In the genomic region with DNA sequence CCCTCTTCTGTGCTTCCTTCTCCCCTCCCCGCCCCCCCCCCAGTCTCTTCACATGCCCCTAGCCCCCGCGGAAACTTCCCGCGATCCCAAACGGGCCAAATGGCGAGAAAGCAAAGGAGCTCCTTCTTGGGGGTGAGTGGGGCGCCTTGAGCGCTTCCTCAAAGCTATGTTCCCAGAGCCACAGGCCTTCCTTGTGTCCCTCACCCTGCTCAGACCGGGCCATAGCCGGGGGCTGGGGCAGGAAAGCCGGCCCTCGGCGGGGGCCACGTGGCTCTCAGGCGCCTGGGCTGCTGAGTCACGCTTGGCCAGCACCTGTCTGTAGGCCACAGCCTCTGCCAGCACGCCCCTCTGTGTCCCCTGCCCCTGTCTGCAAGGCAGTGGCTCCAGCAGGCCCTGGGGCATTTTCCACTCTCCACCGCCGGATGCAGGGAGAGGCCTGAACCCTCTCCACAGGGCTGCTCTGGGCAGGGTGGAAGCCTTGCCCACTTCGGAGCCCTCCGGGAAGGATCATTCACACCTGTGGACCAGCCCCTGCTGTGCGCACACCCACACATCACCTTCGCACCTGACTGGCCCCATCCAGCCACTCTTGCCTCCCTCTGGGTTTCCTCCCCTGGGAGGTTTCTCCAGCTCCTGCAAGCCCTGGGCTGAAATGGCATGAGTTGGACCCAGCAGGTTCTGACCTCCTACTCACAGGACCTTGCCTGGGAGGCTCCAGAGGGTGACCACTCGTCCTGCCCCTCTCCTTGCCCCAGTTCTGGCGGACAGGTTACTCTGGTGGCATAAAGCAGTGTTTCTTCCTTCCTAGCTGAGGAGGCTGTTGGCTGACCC, we compare ENCODE assay signal across 8 cellular contexts. TPM values are rescaled to one million over a fixed set of nuclear protein-coding genes. Genes with fewer than 3 reads are reported as not detected.
DNase-seq lines count a peak whose midpoint lies in the region; ATAC-seq and TF ChIP-seq lines count a peak whose summit lies in the region.

No MANE protein-coding gene starts in this region.

- 56% methylated on average over 6 of the region's 26 CpGs for WGBS in esophagus muscularis mucosa
- WGBS in thyroid gland, 2 donors = 20 to 21% methylated on average over 7 to 13 of the region's 26 CpGs

- no peaks in the 10 kb centered on the region for H3K27me3 Mint-ChIP-seq in activated CD8-positive, alpha-beta T cell treated with anti-CD3 and anti-CD28 coated beads for 36 hours

- no peak for TF ChIP-seq CTCF in activated CD8-positive, alpha-beta T cell treated with anti-CD3 and anti-CD28 coated beads for 36 hours (IDR thresholded peaks at IDR 0.05)
- TF ChIP-seq CTCF in esophagus muscularis mucosa (IDR thresholded peaks at IDR 0.05) (no peak), thyroid gland (IDR thresholded peaks at IDR 0.05) (no peak)

- TF ChIP-seq POLR2A in esophagus muscularis mucosa (IDR thresholded peaks at IDR 0.05; ENCODE audit: low read depth) (no peak), thyroid gland (IDR thresholded peaks at IDR 0.05) (peak in 1 of 2 donors; percentile 3)

- peaks cover 25% of the 10 kb centered on the region for H3K36me3 Mint-ChIP-seq in activated CD8-positive, alpha-beta T cell treated with anti-CD3 and anti-CD28 coated beads for 36 hours (ENCODE audit: low read depth)

- intact Hi-C loops in activated CD8-positive, alpha-beta T cell treated with anti-CD3 and anti-CD28 coated beads for 36 hours (cut with micrococcal nuclease) = no loop called here
- intact Hi-C loops in esophagus muscularis mucosa (cut with DNase I) = loop anchor here (5.0 kb wide), 1 partner anchor 38 kb away; a partner anchor contains a TSS
- intact Hi-C loops in thyroid gland (cut with DNase I) = no loop called here

- H3K27ac Mint-ChIP-seq in activated CD8-positive, alpha-beta T cell treated with anti-CD3 and anti-CD28 coated beads for 36 hours = peak overlapping the region; percentile 92

- H3K4me3 ChIP-seq in esophagus muscularis mucosa = peak overlapping the region; percentile 93 to 100 (median 96)
- peak overlapping the region in 1 of 3 donors; percentile 100 for H3K4me3 ChIP-seq in thyroid gland (replicated peaks in 1 of 3)

- peak overlapping the region; percentile 94 for H3K4me3 Mint-ChIP-seq in activated CD8-positive, alpha-beta T cell treated with anti-CD3 and anti-CD28 coated beads for 36 hours

- H3K4me1 Mint-ChIP-seq in activated CD8-positive, alpha-beta T cell treated with anti-CD3 and anti-CD28 coated beads for 36 hours (ENCODE audit: low read depth) = peaks cover 40% of the 10 kb centered on the region

- peaks cover 56 to 73% (median 71%) of the 10 kb centered on the region in 4 donors for H3K4me1 ChIP-seq in esophagus muscularis mucosa
- peaks cover 55 to 63% of the 10 kb centered on the region in 2 donors for H3K4me1 ChIP-seq in thyroid gland

- DNase-seq in 8988T (peak; percentile 67), GM04504 (ENCODE audit: low read depth) (peak; percentile 46), LHCN-M2 (ENCODE audit: low read depth) (peak; percentile 80), esophagus muscularis mucosa (ENCODE audit: extremely low spot score) (no peak), myocyte (ENCODE audit: low read depth) (peak; percentile 90), thyroid gland (peak; percentile 84 to 86)
- peak; percentile 68 for DNase-seq in activated CD8-positive, alpha-beta T cell treated with anti-CD3 and anti-CD28 coated beads for 36 hours

- H3K9me3 ChIP-seq in esophagus muscularis mucosa (no peaks in the 10 kb centered on the region), thyroid gland (no peaks in the 10 kb centered on the region)

- H3K36me3 ChIP-seq in esophagus muscularis mucosa (peaks cover 12 to 27% (median 23%) of the 10 kb centered on the region in 4 donors), thyroid gland (peaks cover 20 to 31% of the 10 kb centered on the region in 2 donors)

- H3K27ac ChIP-seq in esophagus muscularis mucosa (replicated peaks in 1 of 4) = peak overlapping the region; percentile 99 to 100 (median 100)
- peak overlapping the region; percentile 97 to 100 (median 99) for H3K27ac ChIP-seq in thyroid gland

- H3K27me3 ChIP-seq in esophagus muscularis mucosa (no peaks in the 10 kb centered on the region), thyroid gland (no peaks in the 10 kb centered on the region)

- POLR2A ChIA-PET in activated CD8-positive, alpha-beta T cell treated with anti-CD3 and anti-CD28 coated beads for 36 hours (lab: Charles Lee) = interaction anchor here (1.0 to 4.1 kb wide), 8 partner anchors 9 to 198 kb away, joined by 3 to 25 read pairs (median 4); a partner anchor contains a TSS

- H3K9me3 Mint-ChIP-seq in activated CD8-positive, alpha-beta T cell treated with anti-CD3 and anti-CD28 coated beads for 36 hours = no peaks in the 10 kb centered on the region

- CTCF ChIA-PET in activated CD8-positive, alpha-beta T cell treated with anti-CD3 and anti-CD28 coated beads for 36 hours (lab: Charles Lee) = interaction anchor here (1.2 to 1.7 kb wide), 4 partner anchors 8 to 56 kb away, joined by 3 to 7 read pairs (median 4); no protein-coding TSS in a partner anchor

- TF ChIP-seq EP300 in esophagus muscularis mucosa (IDR thresholded peaks at IDR 0.05) = no peak

- ATAC-seq in activated CD8-positive, alpha-beta T cell treated with anti-CD3 and anti-CD28 coated beads for 36 hours = peak; percentile 17
- no peak for ATAC-seq in GM21526 (IDR thresholded peaks at IDR 0.05; ENCODE audit: low FRiP score, unreplicated experiment)

RNA-seq across cellular contexts. Expression of a gene that starts 1.2 kb away (rescaled TPM):
- total RNA-seq in LHCN-M2 (2014; rRNA removed) (387 and 548 TPM in 2 replicates), esophagus muscularis mucosa (100 to 1,000 TPM; 333 to 453 (median 392) TPM), myocyte (551 and 593 TPM in 2 replicates), thyroid gland (1,000 to 10,000 TPM in 1 of 4 donors, 100 to 1,000 TPM in 3; 649 to 1,146 (median 971) TPM)
- polyA plus RNA-seq in LHCN-M2 (2012) = 748 TPM
- total RNA-seq in activated CD8-positive, alpha-beta T cell treated with anti-CD3 and anti-CD28 coated beads for 36 hours = 100 to 1,000 TPM; 105 to 123 TPM
- polyA plus RNA-seq in myocyte (2012) = 797 TPM

RNA-seq across cellular contexts. Expression of a gene that starts 12.8 kb away (rescaled TPM):
- total RNA-seq in LHCN-M2 (2014; rRNA removed) (150 and 157 TPM in 2 replicates), esophagus muscularis mucosa (10 to 100 TPM; 47.1 to 70.6 (median 59.2) TPM), myocyte (125 and 135 TPM in 2 replicates), thyroid gland (100 to 1,000 TPM in 2 of 4 donors, 10 to 100 TPM in 2; 83.6 to 108 (median 102) TPM)
- 184 TPM for polyA plus RNA-seq in LHCN-M2 (2012)
- total RNA-seq in activated CD8-positive, alpha-beta T cell treated with anti-CD3 and anti-CD28 coated beads for 36 hours = 10 to 100 TPM; 62.8 to 65.9 TPM
- polyA plus RNA-seq in myocyte (2012) = 314 TPM

RNA-seq across cellular contexts. Expression of a gene that starts 25.7 kb away (rescaled TPM):
- not detected in 2 replicates for total RNA-seq in LHCN-M2 (2014; rRNA removed)
- 0.53 TPM for polyA plus RNA-seq in LHCN-M2 (2012)
- 1 to 10 TPM in 1 of 2 experiments, not detected in 1; 1.3 TPM for total RNA-seq in activated CD8-positive, alpha-beta T cell treated with anti-CD3 and anti-CD28 coated beads for 36 hours
- 10 to 100 TPM in 3 of 4 donors, 1 to 10 TPM in 1; 7.9 to 15.2 (median 12.8) TPM for total RNA-seq in esophagus muscularis mucosa
- 0.94 and 1.0 TPM in 2 replicates for total RNA-seq in myocyte
- polyA plus RNA-seq in myocyte (2012) = 0.58 TPM
- total RNA-seq in thyroid gland = 10 to 100 TPM in 2 of 4 donors, 1 to 10 TPM in 2; 6.4 to 28.2 (median 15.9) TPM

RNA-seq across cellular contexts. Expression of a gene that starts 39.1 kb away (rescaled TPM):
- total RNA-seq in LHCN-M2 (2014; rRNA removed) (12.5 and 15.3 TPM in 2 replicates), esophagus muscularis mucosa (10 to 100 TPM; 21.2 to 34.2 (median 23.3) TPM), myocyte (22.5 and 30.1 TPM in 2 replicates), thyroid gland (10 to 100 TPM; 37.1 to 68.2 (median 52.1) TPM)
- polyA plus RNA-seq in LHCN-M2 (2012) = 10.8 TPM
- total RNA-seq in activated CD8-positive, alpha-beta T cell treated with anti-CD3 and anti-CD28 coated beads for 36 hours = 10 to 100 TPM; 19.8 to 21.5 TPM
- polyA plus RNA-seq in myocyte (2012) = 29.3 TPM
